1 cellular context compared by ENCODE assay signal in genomic region chr5:68269820-68270219, GRCh38.
TF ChIP-seq lines count a peak whose summit lies in the region.

No MANE protein-coding gene starts in this region.

TF ChIP-seq in HepG2, 621 proteins besides CTCF, POLR2A, EP300 and RAD21 (continued from another document):
- TF ChIP-seq, protein P1, sequence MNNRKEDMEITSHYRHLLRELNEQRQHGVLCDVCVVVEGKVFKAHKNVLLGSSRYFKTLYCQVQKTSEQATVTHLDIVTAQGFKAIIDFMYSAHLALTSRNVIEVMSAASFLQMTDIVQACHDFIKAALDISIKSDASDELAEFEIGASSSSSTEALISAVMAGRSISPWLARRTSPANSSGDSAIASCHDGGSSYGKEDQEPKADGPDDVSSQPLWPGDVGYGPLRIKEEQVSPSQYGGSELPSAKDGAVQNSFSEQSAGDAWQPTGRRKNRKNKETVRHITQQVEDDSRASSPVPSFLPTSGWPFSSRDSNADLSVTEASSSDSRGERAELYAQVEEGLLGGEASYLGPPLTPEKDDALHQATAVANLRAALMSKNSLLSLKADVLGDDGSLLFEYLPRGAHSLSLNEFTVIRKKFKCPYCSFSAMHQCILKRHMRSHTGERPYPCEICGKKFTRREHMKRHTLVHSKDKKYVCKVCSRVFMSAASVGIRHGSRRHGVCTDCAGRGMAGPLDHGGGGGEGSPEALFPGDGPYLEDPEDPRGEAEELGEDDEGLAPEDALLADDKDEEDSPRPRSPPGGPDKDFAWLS (CRISPR knock-in tag; IDR thresholded peaks at IDR 0.05; ENCODE audit: borderline replicate concordance) = no peak
- TF ChIP-seq, protein P2, sequence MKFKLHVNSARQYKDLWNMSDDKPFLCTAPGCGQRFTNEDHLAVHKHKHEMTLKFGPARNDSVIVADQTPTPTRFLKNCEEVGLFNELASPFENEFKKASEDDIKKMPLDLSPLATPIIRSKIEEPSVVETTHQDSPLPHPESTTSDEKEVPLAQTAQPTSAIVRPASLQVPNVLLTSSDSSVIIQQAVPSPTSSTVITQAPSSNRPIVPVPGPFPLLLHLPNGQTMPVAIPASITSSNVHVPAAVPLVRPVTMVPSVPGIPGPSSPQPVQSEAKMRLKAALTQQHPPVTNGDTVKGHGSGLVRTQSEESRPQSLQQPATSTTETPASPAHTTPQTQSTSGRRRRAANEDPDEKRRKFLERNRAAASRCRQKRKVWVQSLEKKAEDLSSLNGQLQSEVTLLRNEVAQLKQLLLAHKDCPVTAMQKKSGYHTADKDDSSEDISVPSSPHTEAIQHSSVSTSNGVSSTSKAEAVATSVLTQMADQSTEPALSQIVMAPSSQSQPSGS (CRISPR knock-in tag; IDR thresholded peaks at IDR 0.05) = no peak
- TF ChIP-seq KAT8 (CRISPR knock-in tag; IDR thresholded peaks at IDR 0.05) = no peak
